8 cellular contexts compared by ENCODE assay signal in genomic region chr7:38345546-38346172, GRCh38.
DNase-seq lines count a peak whose midpoint lies in the region; ATAC-seq, FAIRE-seq and TF ChIP-seq lines count a peak whose summit lies in the region.
"Not testable (repeated sequence)": the region's sequence is repeated elsewhere in the genome, so short reads cannot be mapped to it uniquely, and the experiment has no call there.

No MANE protein-coding gene starts in this region.

- intact Hi-C loops in kidney (cut with DNase I) = not testable (repeated sequence)

- H3K27me3 ChIP-seq in WERI-Rb-1 (ENCODE audit: insufficient read depth, low read depth, severe bottlenecking) = not testable (repeated sequence)

- not testable (repeated sequence) for H3K9me3 ChIP-seq in WERI-Rb-1 (ENCODE audit: severe bottlenecking); kidney (ENCODE audit: control insufficient read depth in 1 of 2, low read length in 2 of 2)

- not testable (repeated sequence) for H3K36me3 ChIP-seq in WERI-Rb-1; kidney (ENCODE audit: control insufficient read depth in 1 of 2, insufficient read depth in 2 of 2, low read length in 2 of 2)

- peak overlapping the region; percentile 67 for H3K27ac ChIP-seq in WERI-Rb-1
- not testable (repeated sequence) for H3K27ac ChIP-seq in kidney (ENCODE audit: low read depth in 2 of 2, low read length in 2 of 2)

- TF ChIP-seq CTCF in WERI-Rb-1 (IDR thresholded peaks at IDR 0.05; ENCODE audit: low read depth, low read length) = peak; percentile 78
- peak; percentile 45 for TF ChIP-seq CTCF in kidney (IDR thresholded peaks at IDR 0.05; ENCODE audit: borderline replicate concordance, extremely low read depth, insufficient read depth)

- peak; percentile 50 for ATAC-seq in GM21515 (IDR thresholded peaks at IDR 0.05; ENCODE audit: unreplicated experiment)
- ATAC-seq in HG03378 (IDR thresholded peaks at IDR 0.05; ENCODE audit: unreplicated experiment) = peak; percentile 43
- peak; percentile 48 for ATAC-seq in stimulated activated naive CD8-positive, alpha-beta T cell treated with anti-CD3 and anti-CD28 coated beads, Interleukin-15, Interleukin-2, amounts not matched to agents 100 U/mL and 50 U/mL, for 24 hours

- DNase-seq in ELF-1 (ENCODE audit: low read depth, low spot score) (peak; percentile 95), NCI-H446 treated with DMSO at 0.1 percent for 48 hours (lab: John Stamatoyannopoulos, UW) (peak; percentile 32), WERI-Rb-1 (peak; percentile 93), cerebellar cortex (ENCODE audit: low spot score) (peak; percentile 40)
- DNase-seq in kidney = not testable (repeated sequence)
- peak; percentile 47 for DNase-seq in stimulated activated naive CD8-positive, alpha-beta T cell treated with anti-CD3 and anti-CD28 coated beads, Interleukin-15, Interleukin-2, amounts not matched to agents 100 U/mL and 50 U/mL, for 24 hours

- H3K9ac ChIP-seq in kidney (ENCODE audit: low read length in 2 of 2) = not testable (repeated sequence)

- not testable (repeated sequence) for H3K4me3 ChIP-seq in WERI-Rb-1 (ENCODE audit: low read depth, low read length); kidney (ENCODE audit: low read length in 2 of 2)

- FAIRE-seq in kidney (lab: Jason Lieb, UNC) = not testable (repeated sequence)

- H3K4me1 ChIP-seq in kidney (ENCODE audit: control insufficient read depth in 1 of 2, insufficient read depth in 1 of 2, low read depth in 1 of 2, low read length in 2 of 2) = not testable (repeated sequence)
